8 cellular contexts compared by ENCODE assay signal in genomic region chr2:9555338-9556120, GRCh38. TPM values are rescaled to one million over a fixed set of nuclear protein-coding genes. Genes with fewer than 3 reads are reported as not detected.
DNase-seq lines count a peak whose midpoint lies in the region; ATAC-seq and TF ChIP-seq lines count a peak whose summit lies in the region.

TSS of gene ADAM17 (minus strand) at chr2:9555830. CDS start at chr2:9555605, 225 bp downstream.

- POLR2A ChIA-PET in CD8-positive, alpha-beta T cell (lab: Charles Lee) = interaction anchor here (0.6 to 2.7 kb wide), 18 partner anchors 12 to 474 kb away, joined by 3 to 42 read pairs (median 4); partner anchors contain the start of genes CPSF3, IAH1, ITGB1BP1 and TAF1B
- POLR2A ChIA-PET in activated CD8-positive, alpha-beta T cell treated with anti-CD3 and anti-CD28 coated beads, Interleukin-2, amount 10 ng/mL, durations not matched to agents 7 days and 5 days (lab: Charles Lee) = interaction anchor here (0.6 to 3.5 kb wide), 42 partner anchors 9 to 721 kb away, joined by 3 to 47 read pairs (median 4); partner anchors contain the start of genes CPSF3, IAH1, ITGB1BP1 and TAF1B

- H3K4me3 ChIP-seq in CD8-positive, alpha-beta T cell (ENCODE audit: low read depth, low read length) = peak within 1 kb of the TSS; percentile 91
- H3K4me3 ChIP-seq in ectodermal cell (ENCODE audit: insufficient read depth, low read depth, low read length) = peak within 1 kb of the TSS; percentile 75

- no peaks in the 10 kb centered on the region for H3K27me3 ChIP-seq in CD8-positive, alpha-beta T cell (ENCODE audit: insufficient read depth, low read length)
- no peaks in the 10 kb centered on the region for H3K27me3 ChIP-seq in ectodermal cell (ENCODE audit: control insufficient read depth, insufficient read depth, low read length, poor library complexity, severe bottlenecking)

- TF ChIP-seq CTCF in CD8-positive, alpha-beta T cell (IDR thresholded peaks at IDR 0.05) = no peak

- intact Hi-C loops in CD8-positive, alpha-beta T cell (cut with DNase I, micrococcal nuclease) = loop anchor here (1.0 to 10.0 kb wide), 15 partner anchors 75 to 1257 kb away; partner anchors contain the start of genes IAH1 (in 2 of the 2), KLF11 (in 2 of the 2), CPSF3 (in 1 of the 2) and HPCAL1 (in 1 of the 2)

- 0% methylated on average over 73 of the region's 73 CpGs for WGBS in ectodermal cell, 2 experiments

- H3K36me3 ChIP-seq in CD8-positive, alpha-beta T cell (ENCODE audit: insufficient read depth, low read length) = no peaks in the 10 kb centered on the region
- H3K36me3 ChIP-seq in ectodermal cell (ENCODE audit: control insufficient read depth, insufficient read depth, low read length) = no peaks in the 10 kb centered on the region

- H3K4me1 Mint-ChIP-seq in CD8-positive, alpha-beta T cell (ENCODE audit: low read depth) = peaks cover 49% of the 10 kb centered on the region
- H3K4me1 Mint-ChIP-seq in activated CD8-positive, alpha-beta T cell treated with anti-CD3 and anti-CD28 coated beads, Interleukin-2, amount 10 ng/mL, durations not matched to agents 7 days and 5 days (ENCODE audit: low read depth) = peaks cover 61% of the 10 kb centered on the region

- H3K4me3 Mint-ChIP-seq in CD8-positive, alpha-beta T cell = peak within 1 kb of the TSS; percentile 94
- H3K4me3 Mint-ChIP-seq in activated CD8-positive, alpha-beta T cell treated with anti-CD3 and anti-CD28 coated beads, Interleukin-2, amount 10 ng/mL, durations not matched to agents 7 days and 5 days = peak within 1 kb of the TSS; percentile 99

- H3K9me3 Mint-ChIP-seq in CD8-positive, alpha-beta T cell = no peaks in the 10 kb centered on the region
- H3K9me3 Mint-ChIP-seq in activated CD8-positive, alpha-beta T cell treated with anti-CD3 and anti-CD28 coated beads, Interleukin-2, amount 10 ng/mL, durations not matched to agents 7 days and 5 days (ENCODE audit: insufficient read depth) = no peaks in the 10 kb centered on the region

- peak; percentile 88 for ATAC-seq in CD8-positive, alpha-beta T cell
- ATAC-seq in GM19452 (IDR thresholded peaks at IDR 0.05; ENCODE audit: unreplicated experiment) = peak; percentile 85
- peak; percentile 94 for ATAC-seq in activated CD8-positive, alpha-beta T cell treated with anti-CD3 and anti-CD28 coated beads, Interleukin-2, amount 10 ng/mL, durations not matched to agents 7 days and 5 days

- peak within 1 kb of the TSS; percentile 93 for H3K27ac ChIP-seq in CD8-positive, alpha-beta T cell (ENCODE audit: low read depth, low read length)
- peak within 1 kb of the TSS; percentile 96 for H3K27ac ChIP-seq in ectodermal cell (ENCODE audit: insufficient read depth, low read depth, low read length, poor library complexity, severe bottlenecking)

- peak; percentile 62 to 91 (median 80) for DNase-seq in CD8-positive, alpha-beta T cell
- DNase-seq in HK-2 (ENCODE audit: unreplicated experiment) (peak; percentile 97), NCI-H82 treated with DMSO at 0.1 percent for 48 hours (lab: John Stamatoyannopoulos, UW; ENCODE audit: unreplicated experiment) (peak; percentile 90), lung microvascular endothelial cell (ENCODE audit: low read depth in 2 of 2) (peak; percentile 97 to 98)
- peak; percentile 89 for DNase-seq in activated CD8-positive, alpha-beta T cell treated with anti-CD3 and anti-CD28 coated beads, Interleukin-2, amount 10 ng/mL, durations not matched to agents 7 days and 5 days
- DNase-seq in stimulated activated CD4-positive, alpha-beta T cell treated with anti-CD3 and anti-CD28 coated beads, TNF-alpha, amount 100 ng/mL, for 48 hours (ENCODE audit: low read depth in 3 of 3) = peak; percentile 67 to 81 (median 76)

- CTCF ChIA-PET in CD8-positive, alpha-beta T cell (lab: Charles Lee) = interaction anchor here (0.6 to 2.0 kb wide), 8 partner anchors 10 to 82 kb away, joined by 3 to 7 read pairs (median 3); partner anchors contain the start of gene YWHAQ
- CTCF ChIA-PET in activated CD8-positive, alpha-beta T cell treated with anti-CD3 and anti-CD28 coated beads, Interleukin-2, amount 10 ng/mL, durations not matched to agents 7 days and 5 days (lab: Charles Lee) = interaction anchor here (0.6 to 2.9 kb wide), 18 partner anchors 12 to 245 kb away, joined by 3 to 16 read pairs (median 4); partner anchors contain the start of genes IAH1 and YWHAQ

- no peaks in the 10 kb centered on the region for H3K27me3 Mint-ChIP-seq in CD8-positive, alpha-beta T cell (ENCODE audit: low read depth)
- H3K27me3 Mint-ChIP-seq in activated CD8-positive, alpha-beta T cell treated with anti-CD3 and anti-CD28 coated beads, Interleukin-2, amount 10 ng/mL, durations not matched to agents 7 days and 5 days (ENCODE audit: low read depth) = no peaks in the 10 kb centered on the region

- peaks cover 37% of the 10 kb centered on the region for H3K4me1 ChIP-seq in CD8-positive, alpha-beta T cell (ENCODE audit: insufficient read depth, low read length)
- peaks cover 4% of the 10 kb centered on the region for H3K4me1 ChIP-seq in ectodermal cell (ENCODE audit: control insufficient read depth, insufficient read depth, low read length)

- H3K27ac Mint-ChIP-seq in CD8-positive, alpha-beta T cell = peak within 1 kb of the TSS; percentile 93
- peak within 1 kb of the TSS; percentile 98 for H3K27ac Mint-ChIP-seq in activated CD8-positive, alpha-beta T cell treated with anti-CD3 and anti-CD28 coated beads, Interleukin-2, amount 10 ng/mL, durations not matched to agents 7 days and 5 days

- peaks cover 17% of the 10 kb centered on the region for H3K36me3 Mint-ChIP-seq in CD8-positive, alpha-beta T cell
- H3K36me3 Mint-ChIP-seq in activated CD8-positive, alpha-beta T cell treated with anti-CD3 and anti-CD28 coated beads, Interleukin-2, amount 10 ng/mL, durations not matched to agents 7 days and 5 days (ENCODE audit: low read depth) = peaks cover 16% of the 10 kb centered on the region

- H3K9me3 ChIP-seq in CD8-positive, alpha-beta T cell (ENCODE audit: low read length) = no peaks in the 10 kb centered on the region
- H3K9me3 ChIP-seq in ectodermal cell (ENCODE audit: control insufficient read depth, low read length) = no peaks in the 10 kb centered on the region

RNA-seq across cellular contexts. Expression of gene ADAM17, which starts in this region (rescaled TPM):
- 10 to 100 TPM; 20.0 to 25.1 TPM for total RNA-seq in CD8-positive, alpha-beta T cell
- total RNA-seq in activated CD8-positive, alpha-beta T cell treated with anti-CD3 and anti-CD28 coated beads, Interleukin-2, amount 10 ng/mL, durations not matched to agents 7 days and 5 days = 10 to 100 TPM; 20.7 to 25.0 TPM
- 49.4 TPM for polyA plus RNA-seq in ectodermal cell (2013, experiment 1 of 4)
- polyA plus RNA-seq in ectodermal cell (2013, experiment 2 of 4) = 56.7 TPM
- polyA plus RNA-seq in ectodermal cell (2013, experiment 3 of 4) = 41.7 TPM
- polyA plus RNA-seq in ectodermal cell (2013, experiment 4 of 4) = 45.4 TPM
- total RNA-seq in lung microvascular endothelial cell = 39.7 and 40.7 TPM in 2 replicates

Comparison
In these comparisons a context has a peak if more than half of its experiments do, and no peak if none do; other contexts are left out.
1. Peak in every context shown above with its lines: DNase-seq, ATAC-seq, H3K4me3 ChIP-seq and H3K27ac ChIP-seq.